In genomic region chr6:163201855-163202254, GRCh38 we compare ENCODE assay signal across 24 cellular contexts.
"Had no signal": no experiment of that assay in that cellular context is flagged by ENCODE, and none has a peak within 500 bp of the region (broad histone marks: within the 10 kb centered on the region; RNA-seq: fewer than 3 reads in every experiment).

No MANE protein-coding gene starts in this region.

- ATAC-seq: mucosa of descending colon; naive thymus-derived CD4-positive, alpha-beta T cell; pancreas; sciatic nerve; upper lobe of right lung had no signal

- H3K36me3 Mint-ChIP-seq: memory B cell; naive thymus-derived CD4-positive, alpha-beta T cell; natural killer cell treated with Interleukin-12 subunit alpha and Interleukin-12 subunit beta and Interleukin-15 and Interleukin-18, amount 100 ng/mL, for 72 hours had no signal

- H3K36me3 ChIP-seq: heart left ventricle, left ventricle myocardium inferior, pancreas, prostate gland, transverse colon, upper lobe of right lung had no signal

- H2AFZ ChIP-seq: hepatocyte had no signal

- H3K27me3 ChIP-seq: heart left ventricle, hepatocyte, pancreas, transverse colon, upper lobe of right lung had no signal

- H3K4me2 ChIP-seq: hepatocyte had no signal

- H3K4me1 ChIP-seq: heart left ventricle, left ventricle myocardium inferior, pancreas, prostate gland, transverse colon, upper lobe of right lung had no signal

- H3K27ac ChIP-seq: heart left ventricle, hepatocyte, left ventricle myocardium inferior, pancreas, prostate gland, skin epidermis, transverse colon, upper lobe of right lung had no signal

- H3K9me3 ChIP-seq: pancreas, prostate gland, transverse colon, upper lobe of right lung had no signal

- DNase-seq: heart left ventricle; islet precursor cell; left ventricle myocardium inferior; midbrain; mucosa of descending colon; naive thymus-derived CD4-positive, alpha-beta T cell; nucleus accumbens; pancreas; retina; right cardiac atrium; stimulated activated CD4-positive, alpha-beta T cell treated with anti-CD3 and anti-CD28 coated beads, Interleukin-12 subunit alpha, Interleukin-12 subunit beta, amount 100 ng/mL, for 4 hours; stimulated activated CD4-positive, alpha-beta T cell treated with anti-CD3 and anti-CD28 coated beads, Interleukin-15, amount 100 ng/mL, for 24 hours; stimulated activated CD4-positive, alpha-beta T cell treated with anti-CD3 and anti-CD28 coated beads, Interleukin-2, amount 100 ng/mL, for 24 hours; stimulated activated CD4-positive, alpha-beta T cell treated with anti-CD3 and anti-CD28 coated beads, Interleukin-4, amount 100 ng/mL, for 1 hour; stimulated activated naive CD4-positive, alpha-beta T cell; transverse colon; upper lobe of right lung had no signal

- H3K27ac Mint-ChIP-seq: memory B cell; naive thymus-derived CD4-positive, alpha-beta T cell; natural killer cell treated with Interleukin-12 subunit alpha and Interleukin-12 subunit beta and Interleukin-15 and Interleukin-18, amount 100 ng/mL, for 72 hours; stimulated activated naive CD8-positive, alpha-beta T cell treated with anti-CD3 and anti-CD28 coated beads, Interleukin-15, Interleukin-2, amounts not matched to agents 100 ng/mL and 50 ng/mL, for 24 hours had no signal

- H3K4me3 Mint-ChIP-seq: memory B cell; naive thymus-derived CD4-positive, alpha-beta T cell; natural killer cell treated with Interleukin-12 subunit alpha and Interleukin-12 subunit beta and Interleukin-15 and Interleukin-18, amount 100 ng/mL, for 72 hours; stimulated activated naive CD8-positive, alpha-beta T cell treated with anti-CD3 and anti-CD28 coated beads, Interleukin-15, Interleukin-2, amounts not matched to agents 100 ng/mL and 50 ng/mL, for 24 hours had no signal

- H3K4me1 Mint-ChIP-seq: memory B cell; naive thymus-derived CD4-positive, alpha-beta T cell had no signal

- H3K27me3 Mint-ChIP-seq: stimulated activated naive CD8-positive, alpha-beta T cell treated with anti-CD3 and anti-CD28 coated beads, Interleukin-15, Interleukin-2, amounts not matched to agents 100 ng/mL and 50 ng/mL, for 24 hours had no signal

- H3K4me3 ChIP-seq: heart left ventricle, hepatocyte, left ventricle myocardium inferior, mucosa of descending colon, pancreas, prostate gland, skin epidermis, transverse colon, upper lobe of right lung had no signal

- H3K79me2 ChIP-seq: hepatocyte had no signal
